ENCODE assay signal across 8 cellular contexts in genomic region chr14:91349481-91350074, GRCh38.
DNase-seq lines count a peak whose midpoint lies in the region; ATAC-seq and TF ChIP-seq lines count a peak whose summit lies in the region.

No MANE protein-coding gene starts in this region.

- H3K4me1 ChIP-seq in Panc1 (ENCODE audit: control insufficient read depth, insufficient read depth, low read length): peaks cover 32% of the 10 kb centered on the region

- no peaks in the 10 kb centered on the region for H3K36me3 ChIP-seq in Panc1 (ENCODE audit: control insufficient read depth, insufficient read depth, low read length)

- ATAC-seq in GM21528 (IDR thresholded peaks at IDR 0.05; ENCODE audit: low FRiP score, unreplicated experiment): peak; percentile 54
- no peak for ATAC-seq in Panc1
- peak; percentile 78 for ATAC-seq in activated naive CD8-positive, alpha-beta T cell treated with anti-CD3 and anti-CD28 coated beads, Interleukin-2, amount 50 U/mL, for 24 hours

- H3K9me3 Mint-ChIP-seq in CD14-positive monocyte: peaks cover 0 to 1% (median 0%) of the 10 kb centered on the region in 7 donors
- H3K9me3 Mint-ChIP-seq in activated naive CD8-positive, alpha-beta T cell treated with anti-CD3 and anti-CD28 coated beads, Interleukin-2, amount 50 U/mL, for 24 hours: no peaks in the 10 kb centered on the region
- no peaks in the 10 kb centered on the region for H3K9me3 Mint-ChIP-seq in HFFc6

- peaks cover 44 to 50% of the 10 kb centered on the region in 2 donors for H3K36me3 Mint-ChIP-seq in CD14-positive monocyte
- H3K36me3 Mint-ChIP-seq in activated naive CD8-positive, alpha-beta T cell treated with anti-CD3 and anti-CD28 coated beads, Interleukin-2, amount 50 U/mL, for 24 hours (ENCODE audit: low read depth): peaks cover 8% of the 10 kb centered on the region
- H3K36me3 Mint-ChIP-seq in HFFc6 (ENCODE audit: low read depth): no peaks in the 10 kb centered on the region

- H3K4me3 ChIP-seq in Panc1 (ENCODE audit: low read depth in 2 of 2, low read length in 2 of 2): no peak overlapping the region

- no peak for DNase-seq in CD14-positive monocyte (ENCODE audit: low spot score)
- no peak for DNase-seq in Panc1 (ENCODE audit: low read depth, low spot score)
- DNase-seq in activated naive CD8-positive, alpha-beta T cell treated with anti-CD3 and anti-CD28 coated beads, Interleukin-2, amount 50 U/mL, for 24 hours: peak; percentile 66
- DNase-seq in stimulated activated CD8-positive, alpha-beta memory T cell treated with anti-CD3 and anti-CD28 coated beads, Interleukin-2, amount 100 ng/mL, for 48 hours (ENCODE audit: low read depth in 2 of 2): peak; percentile 50 to 52
- no peak for DNase-seq in iPS-NIHi11 (ENCODE audit: low spot score)
- no peak for DNase-seq in OCI-M1 (lab: John Stamatoyannopoulos, UW)
- no peak for DNase-seq in HFFc6

- POLR2A ChIA-PET in Panc1 (lab: Charles Lee): no interaction called here

- no peaks in the 10 kb centered on the region for H3K9me3 ChIP-seq in Panc1 (ENCODE audit: control insufficient read depth, insufficient read depth, low read depth, low read length)

- intact Hi-C loops in CD14-positive monocyte (cut with micrococcal nuclease) (no loop called here), Panc1 (cut with micrococcal nuclease; ENCODE audit: unreplicated experiment) (no loop called here)

- H3K27ac ChIP-seq in Panc1 (ENCODE audit: low read length): peak overlapping the region; percentile 68

- peaks cover 81% of the 10 kb centered on the region for H3K4me1 Mint-ChIP-seq in CD14-positive monocyte
- H3K4me1 Mint-ChIP-seq in activated naive CD8-positive, alpha-beta T cell treated with anti-CD3 and anti-CD28 coated beads, Interleukin-2, amount 50 U/mL, for 24 hours: peaks cover 87% of the 10 kb centered on the region
- H3K4me1 Mint-ChIP-seq in HFFc6 (ENCODE audit: low read depth): peaks cover 10% of the 10 kb centered on the region; the same call in 1 of the 2 replicates

- in situ Hi-C loops in Panc1 (cut with HindIII; ENCODE audit: low pct_unique_long_range_greater_than_20kb, low sequenced_read_pairs): no loop called here

- TF ChIP-seq CTCF in CD14-positive monocyte (IDR thresholded peaks at IDR 0.05) (no peak), Panc1 (IDR thresholded peaks at IDR 0.05) (no peak), HFFc6 (IDR thresholded peaks at IDR 0.05) (no peak)

- H3K4me3 Mint-ChIP-seq in CD14-positive monocyte (no peak overlapping the region), HFFc6 (no peak overlapping the region)
- peak overlapping the region; percentile 73 for H3K4me3 Mint-ChIP-seq in activated naive CD8-positive, alpha-beta T cell treated with anti-CD3 and anti-CD28 coated beads, Interleukin-2, amount 50 U/mL, for 24 hours

- H3K27ac Mint-ChIP-seq in CD14-positive monocyte: peak overlapping the region; percentile 63 to 90 (median 78)
- peak overlapping the region; percentile 86 for H3K27ac Mint-ChIP-seq in activated naive CD8-positive, alpha-beta T cell treated with anti-CD3 and anti-CD28 coated beads, Interleukin-2, amount 50 U/mL, for 24 hours
- H3K27ac Mint-ChIP-seq in HFFc6: no peak overlapping the region

- BruUV-seq in Panc1 (replicated peaks; lab: Mats Ljungman, UMichigan): no TSS peak

- CTCF ChIA-PET in Panc1 (lab: Charles Lee): no interaction called here

- no peaks in the 10 kb centered on the region for H3K27me3 ChIP-seq in Panc1 (ENCODE audit: control insufficient read depth, insufficient read depth, low read length)

- H3K27me3 Mint-ChIP-seq in CD14-positive monocyte (ENCODE audit: low read depth in 3 of 3) (no peaks in the 10 kb centered on the region), HFFc6 (ENCODE audit: insufficient read depth) (peaks cover 39% of the 10 kb centered on the region)
- no peaks in the 10 kb centered on the region for H3K27me3 Mint-ChIP-seq in activated naive CD8-positive, alpha-beta T cell treated with anti-CD3 and anti-CD28 coated beads, Interleukin-2, amount 50 U/mL, for 24 hours

Comparison
In these comparisons a context has a peak if more than half of its experiments do, and no peak if none do; other contexts are left out.
1. DNase-seq: peak in activated naive CD8-positive, alpha-beta T cell treated with anti-CD3 and anti-CD28 coated beads, Interleukin-2, amount 50 U/mL, for 24 hours (single experiment) and stimulated activated CD8-positive, alpha-beta memory T cell treated with anti-CD3 and anti-CD28 coated beads, Interleukin-2, amount 100 ng/mL, for 48 hours (2 of 2); none in CD14-positive monocyte (single experiment), Panc1 (single experiment), iPS-NIHi11 (single experiment), OCI-M1 (single experiment) and HFFc6 (single experiment).